1 cellular context compared by ENCODE assay signal in the genomic region with DNA sequence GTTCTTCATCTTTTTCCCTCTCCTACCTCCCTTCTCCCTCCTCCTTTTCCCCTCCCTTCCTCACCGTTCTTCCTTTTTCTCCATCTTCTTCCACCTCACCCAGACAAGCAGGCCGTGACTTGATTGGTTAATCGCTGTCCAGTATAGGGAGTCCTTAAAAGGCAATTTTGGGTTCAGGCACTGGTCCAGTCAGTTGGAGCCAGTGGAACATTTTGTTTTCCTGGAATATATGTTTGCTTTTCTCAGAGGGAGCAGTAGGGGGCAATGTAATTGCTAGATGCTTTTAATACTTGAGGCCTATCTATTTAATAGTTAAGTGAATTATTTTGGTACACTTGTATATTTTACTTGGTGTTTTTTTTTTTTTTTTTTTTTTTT.
TF ChIP-seq lines count a peak whose summit lies in the region.

No MANE protein-coding gene starts in this region.

TF ChIP-seq in SK-N-SH treated with all-trans-retinoic acid at 6 μM for 48 hours, 23 proteins besides CTCF, POLR2A, EP300 and RAD21 (continued from another document):
- TF ChIP-seq, protein P1, sequence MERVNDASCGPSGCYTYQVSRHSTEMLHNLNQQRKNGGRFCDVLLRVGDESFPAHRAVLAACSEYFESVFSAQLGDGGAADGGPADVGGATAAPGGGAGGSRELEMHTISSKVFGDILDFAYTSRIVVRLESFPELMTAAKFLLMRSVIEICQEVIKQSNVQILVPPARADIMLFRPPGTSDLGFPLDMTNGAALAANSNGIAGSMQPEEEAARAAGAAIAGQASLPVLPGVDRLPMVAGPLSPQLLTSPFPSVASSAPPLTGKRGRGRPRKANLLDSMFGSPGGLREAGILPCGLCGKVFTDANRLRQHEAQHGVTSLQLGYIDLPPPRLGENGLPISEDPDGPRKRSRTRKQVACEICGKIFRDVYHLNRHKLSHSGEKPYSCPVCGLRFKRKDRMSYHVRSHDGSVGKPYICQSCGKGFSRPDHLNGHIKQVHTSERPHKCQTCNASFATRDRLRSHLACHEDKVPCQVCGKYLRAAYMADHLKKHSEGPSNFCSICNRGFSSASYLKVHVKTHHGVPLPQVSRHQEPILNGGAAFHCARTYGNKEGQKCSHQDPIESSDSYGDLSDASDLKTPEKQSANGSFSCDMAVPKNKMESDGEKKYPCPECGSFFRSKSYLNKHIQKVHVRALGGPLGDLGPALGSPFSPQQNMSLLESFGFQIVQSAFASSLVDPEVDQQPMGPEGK (CRISPR knock-in tag; IDR thresholded peaks at IDR 0.05; ENCODE audit: borderline replicate concordance): no peak
- TF ChIP-seq TOX (CRISPR knock-in tag; IDR thresholded peaks at IDR 0.05; ENCODE audit: borderline replicate concordance): no peak
- TF ChIP-seq, protein P2, sequence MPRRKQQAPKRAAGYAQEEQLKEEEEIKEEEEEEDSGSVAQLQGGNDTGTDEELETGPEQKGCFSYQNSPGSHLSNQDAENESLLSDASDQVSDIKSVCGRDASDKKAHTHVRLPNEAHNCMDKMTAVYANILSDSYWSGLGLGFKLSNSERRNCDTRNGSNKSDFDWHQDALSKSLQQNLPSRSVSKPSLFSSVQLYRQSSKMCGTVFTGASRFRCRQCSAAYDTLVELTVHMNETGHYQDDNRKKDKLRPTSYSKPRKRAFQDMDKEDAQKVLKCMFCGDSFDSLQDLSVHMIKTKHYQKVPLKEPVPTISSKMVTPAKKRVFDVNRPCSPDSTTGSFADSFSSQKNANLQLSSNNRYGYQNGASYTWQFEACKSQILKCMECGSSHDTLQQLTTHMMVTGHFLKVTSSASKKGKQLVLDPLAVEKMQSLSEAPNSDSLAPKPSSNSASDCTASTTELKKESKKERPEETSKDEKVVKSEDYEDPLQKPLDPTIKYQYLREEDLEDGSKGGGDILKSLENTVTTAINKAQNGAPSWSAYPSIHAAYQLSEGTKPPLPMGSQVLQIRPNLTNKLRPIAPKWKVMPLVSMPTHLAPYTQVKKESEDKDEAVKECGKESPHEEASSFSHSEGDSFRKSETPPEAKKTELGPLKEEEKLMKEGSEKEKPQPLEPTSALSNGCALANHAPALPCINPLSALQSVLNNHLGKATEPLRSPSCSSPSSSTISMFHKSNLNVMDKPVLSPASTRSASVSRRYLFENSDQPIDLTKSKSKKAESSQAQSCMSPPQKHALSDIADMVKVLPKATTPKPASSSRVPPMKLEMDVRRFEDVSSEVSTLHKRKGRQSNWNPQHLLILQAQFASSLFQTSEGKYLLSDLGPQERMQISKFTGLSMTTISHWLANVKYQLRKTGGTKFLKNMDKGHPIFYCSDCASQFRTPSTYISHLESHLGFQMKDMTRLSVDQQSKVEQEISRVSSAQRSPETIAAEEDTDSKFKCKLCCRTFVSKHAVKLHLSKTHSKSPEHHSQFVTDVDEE (CRISPR knock-in tag; IDR thresholded peaks at IDR 0.05): no peak
- TF ChIP-seq GLIS3 (CRISPR knock-in tag; IDR thresholded peaks at IDR 0.05): no peak
- no peak for TF ChIP-seq OSR1 (CRISPR knock-in tag; IDR thresholded peaks at IDR 0.05)
- TF ChIP-seq ZFP3 (CRISPR knock-in tag; IDR thresholded peaks at IDR 0.05): no peak
- TF ChIP-seq, protein P3, sequence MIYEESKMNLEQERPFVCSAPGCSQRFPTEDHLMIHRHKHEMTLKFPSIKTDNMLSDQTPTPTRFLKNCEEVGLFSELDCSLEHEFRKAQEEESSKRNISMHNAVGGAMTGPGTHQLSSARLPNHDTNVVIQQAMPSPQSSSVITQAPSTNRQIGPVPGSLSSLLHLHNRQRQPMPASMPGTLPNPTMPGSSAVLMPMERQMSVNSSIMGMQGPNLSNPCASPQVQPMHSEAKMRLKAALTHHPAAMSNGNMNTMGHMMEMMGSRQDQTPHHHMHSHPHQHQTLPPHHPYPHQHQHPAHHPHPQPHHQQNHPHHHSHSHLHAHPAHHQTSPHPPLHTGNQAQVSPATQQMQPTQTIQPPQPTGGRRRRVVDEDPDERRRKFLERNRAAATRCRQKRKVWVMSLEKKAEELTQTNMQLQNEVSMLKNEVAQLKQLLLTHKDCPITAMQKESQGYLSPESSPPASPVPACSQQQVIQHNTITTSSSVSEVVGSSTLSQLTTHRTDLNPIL (CRISPR knock-in tag; IDR thresholded peaks at IDR 0.05; ENCODE audit: low read depth): no peak
- no peak for TF ChIP-seq ZFP30 (CRISPR knock-in tag; IDR thresholded peaks at IDR 0.05)
- TF ChIP-seq CSDC2 (CRISPR knock-in tag; IDR thresholded peaks at IDR 0.05): no peak
TF ChIP-seq in SK-N-SH treated with all-trans-retinoic acid at 6 μM for 48 hours: peak in this region for 0.
